Comparison of ENCODE assay signal across 26 cellular contexts in genomic region chr2:179343945-179344279, GRCh38.
DNase-seq lines count a peak whose midpoint lies in the region; ATAC-seq, FAIRE-seq and TF ChIP-seq lines count a peak whose summit lies in the region.
"Had no signal": no experiment of that assay in that cellular context is flagged by ENCODE, and none has a peak within 500 bp of the region (broad histone marks: within the 10 kb centered on the region; RNA-seq: fewer than 3 reads in every experiment).

No MANE protein-coding gene starts in this region.

- no peak for FAIRE-seq in D721Med (lab: Jason Lieb, UNC)
- FAIRE-seq: HTR-8/SVneo had no signal

- no peaks in the 10 kb centered on the region for H3K9me3 ChIP-seq in HCT116 (ENCODE audit: control insufficient read depth in 1 of 2, insufficient read depth in 1 of 2, low read depth in 1 of 2, low read length in 2 of 2)
- H3K9me3 ChIP-seq in neuron (ENCODE audit: low read length) = no peaks in the 10 kb centered on the region
- H3K9me3 ChIP-seq: left lung, stomach, uterus had no signal

- no peak overlapping the region for H3K9ac ChIP-seq in HCT116 (ENCODE audit: low read length)

- no peaks in the 10 kb centered on the region for H4K20me1 ChIP-seq in HCT116 (ENCODE audit: insufficient read depth)

- H3K36me3 ChIP-seq in HCT116 (ENCODE audit: control insufficient read depth in 1 of 2, insufficient read depth in 2 of 2, low read length in 2 of 2) (no peaks in the 10 kb centered on the region), neuron (ENCODE audit: insufficient read depth, low read length) (no peaks in the 10 kb centered on the region)
- H3K36me3 ChIP-seq: left lung, stomach, uterus had no signal

- no peaks in the 10 kb centered on the region for H3K36me3 Mint-ChIP-seq in chondrocyte (ENCODE audit: low read depth)
- H3K36me3 Mint-ChIP-seq: CD8-positive, alpha-beta T cell had no signal

- H3K27ac Mint-ChIP-seq in chondrocyte (ENCODE audit: unreplicated experiment) = peak overlapping the region; percentile 85
- H3K27ac Mint-ChIP-seq: activated naive CD4-positive, alpha-beta T cell treated with anti-CD3 and anti-CD28 coated beads for 36 hours; CD8-positive, alpha-beta T cell had no signal

- ATAC-seq in HCT116 = no peak
- ATAC-seq: CD8-positive, alpha-beta T cell had no signal

- H3K4me3 ChIP-seq in HCT116 (replicated peaks in 1 of 2; ENCODE audit: low read depth in 1 of 2, low read length in 2 of 2) (no peak overlapping the region), neuron (ENCODE audit: low read length) (no peak overlapping the region)
- H3K4me3 ChIP-seq: dorsolateral prefrontal cortex, left lung, stomach, uterus had no signal

- H3K27me3 ChIP-seq in HCT116 (ENCODE audit: insufficient read depth, low read length) (no peaks in the 10 kb centered on the region), neuron (ENCODE audit: insufficient read depth, low read length) (no peaks in the 10 kb centered on the region)
- H3K27me3 ChIP-seq: dorsolateral prefrontal cortex, left lung, stomach, uterus had no signal

- H3K4me2 ChIP-seq in HCT116 (ENCODE audit: low read length) = no peak overlapping the region

- H3K4me1 ChIP-seq in HCT116 (ENCODE audit: control insufficient read depth in 1 of 2, insufficient read depth in 2 of 2, low read length in 2 of 2) (peaks cover 7 to 11% of the 10 kb centered on the region in 2 experiments; a peak in 2 of 4 replicates), neuron (ENCODE audit: insufficient read depth, low read length) (no peaks in the 10 kb centered on the region)
- H3K4me1 ChIP-seq: uterus had no signal

- RAD21 ChIA-PET in HCT116 (lab: Charles Lee; ENCODE audit: low non-redundant PET in 1 of 2, low total read pairs in 2 of 2, uncharacterized antibody in 2 of 2, unreplicated experiment in 2 of 2) = no interaction called here

- H3K4me1 Mint-ChIP-seq in chondrocyte (ENCODE audit: low read depth) = peaks cover 18% of the 10 kb centered on the region

- no TSS peak for BruUV-seq in HCT116 (replicated peaks; lab: Mats Ljungman, UMichigan)

- intact Hi-C loops in HCT116 (cut with micrococcal nuclease) = no loop called here

- H3K9me3 Mint-ChIP-seq in chondrocyte (ENCODE audit: low read depth) = no peaks in the 10 kb centered on the region
- H3K9me3 Mint-ChIP-seq: activated naive CD4-positive, alpha-beta T cell treated with anti-CD3 and anti-CD28 coated beads for 36 hours; CD8-positive, alpha-beta T cell; nephron had no signal

- no peaks in the 10 kb centered on the region for H3K9me2 ChIP-seq in HCT116 (ENCODE audit: insufficient read depth)

- no peak for TF ChIP-seq POLR2A in HCT116 (IDR thresholded peaks at IDR 0.05; ENCODE audit: borderline replicate concordance, extremely low read depth, insufficient read depth, insufficient read length)

- no peaks in the 10 kb centered on the region for H3K27me3 Mint-ChIP-seq in chondrocyte (ENCODE audit: low read depth)

- POLR2A ChIA-PET in HCT116 (lab: Charles Lee) = no interaction called here

- no peak for TF ChIP-seq RAD21 in HCT116 (IDR thresholded peaks at IDR 0.05; ENCODE audit: low read depth)

- TF ChIP-seq CTCF in HCT116 (IDR thresholded peaks at IDR 0.05 in 2 of 3, conservative IDR thresholded peaks at IDR 0.05 in 1 of 3; ENCODE audit: borderline replicate concordance in 1 of 3, insufficient read depth in 1 of 3, low read depth in 2 of 3, low read length in 2 of 3) (no peak), chondrocyte (IDR thresholded peaks at IDR 0.05) (no peak), D721Med (IDR thresholded peaks at IDR 0.05; ENCODE audit: insufficient read depth, missing control alignments) (no peak)

- H3K4me3 Mint-ChIP-seq in chondrocyte (ENCODE audit: unreplicated experiment) = no peak overlapping the region
- H3K4me3 Mint-ChIP-seq: activated naive CD4-positive, alpha-beta T cell treated with anti-CD3 and anti-CD28 coated beads for 36 hours; CD8-positive, alpha-beta T cell; nephron had no signal

- H2AFZ ChIP-seq in HCT116 (ENCODE audit: low read depth, low read length, poor library complexity, severe bottlenecking) (peak overlapping the region; percentile 69), neuron (ENCODE audit: low read depth, low read length) (peak overlapping the region; percentile 64)

- CTCF ChIA-PET in HCT116 (lab: Charles Lee) = interaction anchor here (0.8 kb wide), 2 partner anchors 10 to 125 kb away, joined by 3 read pairs; no protein-coding TSS in a partner anchor

- H3K79me2 ChIP-seq in HCT116 (ENCODE audit: insufficient read depth, low read length) = no peaks in the 10 kb centered on the region

- H3K27ac ChIP-seq in HCT116 (ENCODE audit: low read depth, low read length) (no peak overlapping the region), substantia nigra (ENCODE audit: low read depth, low read length, poor library complexity, severe bottlenecking) (peak overlapping the region; percentile 16)
- H3K27ac ChIP-seq: left lung had no signal

- DNase-seq in HCT116 (ENCODE audit: low read depth, low spot score) = no peak
- no peak for DNase-seq in chondrocyte (ENCODE audit: low spot score)
- no peak for DNase-seq in substantia nigra (lab: John Stamatoyannopoulos, UW)
- DNase-seq in D721Med (ENCODE audit: insufficient read length, low spot score) = no peak
- DNase-seq in amniotic stem cell (lab: John Stamatoyannopoulos, UW) = no peak
- DNase-seq in activated CD4-positive, CD25-positive, alpha-beta regulatory T cell treated with anti-CD3 and anti-CD28 coated beads, Interleukin-2, amount 50 U/mL, for 72 hours = no peak
- DNase-seq: activated CD4-positive, alpha-beta T cell treated with anti-CD3 and anti-CD28 coated beads for 48 hours; activated naive CD4-positive, alpha-beta T cell treated with anti-CD3 and anti-CD28 coated beads for 36 hours; activated T-cell treated with anti-CD3 and anti-CD28 coated beads, Interleukin-2, amount 50 U/mL, for 48 hours; CD8-positive, alpha-beta T cell; central memory CD4-positive, alpha-beta T cell; dorsolateral prefrontal cortex; GDM1; Karpas-422; left lung; midbrain; NCI-H1092; NCI-H2029; NCI-H226; NCI-H82; stomach; T-helper 1 cell; uterus had no signal

TF ChIP-seq in HCT116, 20 proteins besides CTCF, POLR2A, EP300 and RAD21:
- no peak for TF ChIP-seq SRF (IDR thresholded peaks at IDR 0.05; ENCODE audit: low read depth)
- no peak for TF ChIP-seq ELF1 (IDR thresholded peaks at IDR 0.05; ENCODE audit: borderline replicate concordance, low read depth)
- no peak for TF ChIP-seq EZH2 (IDR thresholded peaks at IDR 0.05)
- TF ChIP-seq JUND (IDR thresholded peaks at IDR 0.05) = no peak
- TF ChIP-seq SP1 (IDR thresholded peaks at IDR 0.05; ENCODE audit: low read depth) = no peak
- no peak for TF ChIP-seq YY1 (IDR thresholded peaks at IDR 0.05; ENCODE audit: extremely low read depth, insufficient replicate concordance, low read depth, low read length)
- no peak for TF ChIP-seq EZH2phosphoT487 (IDR thresholded peaks at IDR 0.05; ENCODE audit: borderline replicate concordance)
- no peak for TF ChIP-seq EGR1 (IDR thresholded peaks at IDR 0.05; ENCODE audit: low read depth)
- no peak for TF ChIP-seq ZNF274 (IDR thresholded peaks at IDR 0.05; ENCODE audit: low read depth, low read length)
- TF ChIP-seq CEBPB (IDR thresholded peaks at IDR 0.05; ENCODE audit: low read depth) = no peak
- TF ChIP-seq ATF3 (IDR thresholded peaks at IDR 0.05) = no peak
- TF ChIP-seq REST (IDR thresholded peaks at IDR 0.05; ENCODE audit: low read depth) = no peak
- TF ChIP-seq CBX3 (IDR thresholded peaks at IDR 0.05; ENCODE audit: low read depth) = no peak
TF ChIP-seq in HCT116: peak in this region for 0.
